Comparison of ENCODE assay signal across 13 cellular contexts in the genomic region with DNA sequence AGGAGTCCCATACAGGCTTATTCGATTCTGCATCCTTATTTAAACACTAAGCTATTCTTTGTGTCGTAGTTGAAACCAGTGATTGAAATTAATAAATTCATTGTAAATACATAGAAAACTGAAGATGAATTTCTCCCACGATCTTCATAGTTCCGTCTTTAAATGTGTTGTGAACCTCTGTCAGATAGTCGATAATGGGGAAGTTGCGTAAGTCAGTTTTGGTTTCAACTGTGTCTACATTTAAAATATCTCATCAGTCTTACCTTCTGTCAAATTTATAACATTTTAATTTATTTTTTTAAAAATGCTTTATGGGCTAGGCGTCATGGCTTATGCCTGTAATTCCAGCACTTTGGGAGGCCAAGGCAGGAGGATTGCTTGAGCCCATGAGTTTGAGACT. TPM values are rescaled to one million over a fixed set of nuclear protein-coding genes. Genes with fewer than 3 reads are reported as not detected.
DNase-seq lines count a peak whose midpoint lies in the region; ATAC-seq lines count a peak whose summit lies in the region.
"Had no signal": no experiment of that assay in that cellular context is flagged by ENCODE, and none has a peak within 500 bp of the region (broad histone marks: within the 10 kb centered on the region; RNA-seq: fewer than 3 reads in every experiment).

No MANE protein-coding gene starts in this region.

- no peak overlapping the region for H3K27ac Mint-ChIP-seq in activated naive CD4-positive, alpha-beta T cell treated with anti-CD3 and anti-CD28 coated beads, Interleukin-2, amount 50 U/mL, for 72 hours

- H3K9ac ChIP-seq in subcutaneous abdominal adipose tissue (ENCODE audit: low read length in 5 of 5) = no peak overlapping the region

- no peaks in the 10 kb centered on the region for H3K27me3 ChIP-seq in subcutaneous abdominal adipose tissue (ENCODE audit: control insufficient read depth in 5 of 5, insufficient read depth in 4 of 5, low read length in 5 of 5)
- H3K27me3 ChIP-seq: tibial artery had no signal

- peaks cover 11 to 49% (median 39%) of the 10 kb centered on the region in 5 donors for H3K4me1 ChIP-seq in subcutaneous abdominal adipose tissue (ENCODE audit: control insufficient read depth in 5 of 5, insufficient read depth in 5 of 5, low read length in 5 of 5)

- no peaks in the 10 kb centered on the region for H3K9me3 Mint-ChIP-seq in activated naive CD4-positive, alpha-beta T cell treated with anti-CD3 and anti-CD28 coated beads, Interleukin-2, amount 50 U/mL, for 72 hours
- H3K9me3 Mint-ChIP-seq: immature natural killer cell had no signal

- no peaks in the 10 kb centered on the region for H3K9me3 ChIP-seq in subcutaneous abdominal adipose tissue (ENCODE audit: control insufficient read depth in 5 of 5, low read length in 5 of 5)
- H3K9me3 ChIP-seq: tibial artery had no signal

- H3K36me3 Mint-ChIP-seq in activated naive CD4-positive, alpha-beta T cell treated with anti-CD3 and anti-CD28 coated beads, Interleukin-2, amount 50 U/mL, for 72 hours = peaks cover 12 to 29% of the 10 kb centered on the region in 2 donors

- H3K36me3 ChIP-seq in subcutaneous abdominal adipose tissue (ENCODE audit: control insufficient read depth in 5 of 5, insufficient read depth in 5 of 5, low read length in 5 of 5) = peaks cover 0 to 6% (median 0%) of the 10 kb centered on the region in 5 donors
- H3K36me3 ChIP-seq: tibial artery had no signal

- no peak overlapping the region for H3K4me3 ChIP-seq in subcutaneous abdominal adipose tissue (ENCODE audit: low read depth in 1 of 5, low read length in 5 of 5)
- H3K4me3 ChIP-seq: tibial artery had no signal

- H3K27ac ChIP-seq in subcutaneous abdominal adipose tissue (ENCODE audit: low read depth, low read length) = peak overlapping the region; percentile 47
- H3K27ac ChIP-seq: tibial artery had no signal

- ATAC-seq in GM19455 (IDR thresholded peaks at IDR 0.05; ENCODE audit: unreplicated experiment) (peak; percentile 76), HG02973 (IDR thresholded peaks at IDR 0.05; ENCODE audit: unreplicated experiment) (peak; percentile 82)
- ATAC-seq in activated naive CD4-positive, alpha-beta T cell treated with anti-CD3 and anti-CD28 coated beads, Interleukin-2, amount 50 U/mL, for 72 hours = no peak

- DNase-seq in NOMO-1 (lab: John Stamatoyannopoulos, UW; ENCODE audit: unreplicated experiment in 2 of 2) = peak; percentile 44 to 91
- DNase-seq in activated naive CD4-positive, alpha-beta T cell treated with anti-CD3 and anti-CD28 coated beads, Interleukin-2, amount 50 U/mL, for 72 hours (ENCODE audit: low spot score in 2 of 2) = no peak
- no peak for DNase-seq in NCI-H82 treated with DMSO at 0.1 percent for 48 hours (lab: John Stamatoyannopoulos, UW; ENCODE audit: unreplicated experiment)
- no peak for DNase-seq in dermis blood vessel endothelial cell
- DNase-seq in AG20443 (ENCODE audit: low spot score) = no peak
- DNase-seq: aorta; DMS53; immature natural killer cell; stimulated activated CD4-positive, alpha-beta T cell treated with anti-CD3 and anti-CD28 coated beads, Interleukin-4, amount 100 ng/mL, for 24 hours; tibial artery had no signal

RNA-seq across cellular contexts. Expression of a gene that starts 12.7 kb away (rescaled TPM):
- 10 to 100 TPM; 23.3 to 24.6 TPM for total RNA-seq in activated naive CD4-positive, alpha-beta T cell treated with anti-CD3 and anti-CD28 coated beads, Interleukin-2, amount 50 U/mL, for 72 hours
- 16.7 and 17.2 TPM in 2 replicates for total RNA-seq in dermis blood vessel endothelial cell

Comparison
In these comparisons a context has a peak if more than half of its experiments do, and no peak if none do; other contexts are left out.
1. ATAC-seq: peak in GM19455 (single experiment) and HG02973 (single experiment); none in activated naive CD4-positive, alpha-beta T cell treated with anti-CD3 and anti-CD28 coated beads, Interleukin-2, amount 50 U/mL, for 72 hours (0 of 2).
2. DNase-seq: peak in NOMO-1 (2 of 2); none in activated naive CD4-positive, alpha-beta T cell treated with anti-CD3 and anti-CD28 coated beads, Interleukin-2, amount 50 U/mL, for 72 hours (0 of 2), NCI-H82 treated with DMSO at 0.1 percent for 48 hours (single experiment), dermis blood vessel endothelial cell (single experiment) and AG20443 (single experiment).